Comparison of ENCODE assay signal across 14 cellular contexts in genomic region chr6:74867286-74867685, GRCh38.
DNase-seq lines count a peak whose midpoint lies in the region; ATAC-seq and TF ChIP-seq lines count a peak whose summit lies in the region.
"Had no signal": no experiment of that assay in that cellular context is flagged by ENCODE, and none has a peak within 500 bp of the region (broad histone marks: within the 10 kb centered on the region; RNA-seq: fewer than 3 reads in every experiment).

No MANE protein-coding gene starts in this region.

- intact Hi-C loops in IMR-90 (cut with micrococcal nuclease) = no loop called here

- dilution Hi-C loops in IMR-90 (cut with HindIII; ENCODE audit: low sequenced_read_pairs, unreplicated experiment) = no loop called here

- CTCF ChIA-PET in IMR-90 (lab: Yijun Ruan, JAX) = no interaction called here
- CTCF ChIA-PET in CD8-positive, alpha-beta memory T cell (lab: Charles Lee) = no interaction called here

- POLR2A ChIA-PET in IMR-90 (lab: Charles Lee; ENCODE audit: unreplicated experiment) = no interaction called here
- POLR2A ChIA-PET in CD8-positive, alpha-beta memory T cell (lab: Charles Lee) = no interaction called here

- H3K4me3 Mint-ChIP-seq in stimulated activated naive B cell treated with anti-CD40 and anti-IgM and Interleukin-4, amounts not matched to agents 10 μg/mL and 1 μg/mL and 100 μg/mL, for 72 hours = no peak overlapping the region
- no peak overlapping the region for H3K4me3 Mint-ChIP-seq in CD8-positive, alpha-beta memory T cell
- H3K4me3 Mint-ChIP-seq: H9 had no signal

- no peaks in the 10 kb centered on the region for H3K27me3 Mint-ChIP-seq in stimulated activated naive B cell treated with anti-CD40 and anti-IgM and Interleukin-4, amounts not matched to agents 10 μg/mL and 1 μg/mL and 100 μg/mL, for 72 hours
- H3K27me3 Mint-ChIP-seq in CD8-positive, alpha-beta memory T cell = no peaks in the 10 kb centered on the region

- in situ Hi-C loops in IMR-90 (cut with MboI; ENCODE audit: low sequenced_read_pairs) = no loop called here

- H3K9me3 ChIP-seq in IMR-90 (ENCODE audit: control insufficient read depth, insufficient read depth, low read length) = no peaks in the 10 kb centered on the region
- H3K9me3 ChIP-seq in CD8-positive, alpha-beta memory T cell (ENCODE audit: low read length) = no peaks in the 10 kb centered on the region
- H3K9me3 ChIP-seq: BLaER1 had no signal

- no peak overlapping the region for H2AFZ ChIP-seq in IMR-90 (replicated peaks; ENCODE audit: low read length, poor library complexity)

- H3K4me3 ChIP-seq in IMR-90 (ENCODE audit: insufficient read depth, low read depth, low read length) = no peak overlapping the region
- H3K4me3 ChIP-seq in CD8-positive, alpha-beta memory T cell (ENCODE audit: low read length) = no peak overlapping the region
- H3K4me3 ChIP-seq: BLaER1 had no signal

- no peak overlapping the region for H2BK120ac ChIP-seq in IMR-90 (ENCODE audit: low read depth, low read length)

- WGBS in IMR-90 (ENCODE audit: extremely low coverage in 2 of 2, insufficient read length in 1 of 2), 2 experiments = no CpG with 5 or more reads among the region's 2 CpGs

- no peak for TF ChIP-seq POLR2A in IMR-90 (IDR thresholded peaks at IDR 0.05; ENCODE audit: low read depth, low read length)

- H3K9me1 ChIP-seq in IMR-90 (ENCODE audit: insufficient read depth, low read length) = no peaks in the 10 kb centered on the region

- no peaks in the 10 kb centered on the region for H3K36me3 Mint-ChIP-seq in stimulated activated naive B cell treated with anti-CD40 and anti-IgM and Interleukin-4, amounts not matched to agents 10 μg/mL and 1 μg/mL and 100 μg/mL, for 72 hours
- no peaks in the 10 kb centered on the region for H3K36me3 Mint-ChIP-seq in CD8-positive, alpha-beta memory T cell

- H3K4me1 Mint-ChIP-seq in stimulated activated naive B cell treated with anti-CD40 and anti-IgM and Interleukin-4, amounts not matched to agents 10 μg/mL and 1 μg/mL and 100 μg/mL, for 72 hours = no peaks in the 10 kb centered on the region
- no peaks in the 10 kb centered on the region for H3K4me1 Mint-ChIP-seq in CD8-positive, alpha-beta memory T cell
- H3K4me1 Mint-ChIP-seq: H9 had no signal

- H3K9ac ChIP-seq in IMR-90 (ENCODE audit: low read depth, low read length) = no peak overlapping the region
- H3K9ac ChIP-seq: BLaER1 had no signal

- H3K9me3 Mint-ChIP-seq in stimulated activated naive B cell treated with anti-CD40 and anti-IgM and Interleukin-4, amounts not matched to agents 10 μg/mL and 1 μg/mL and 100 μg/mL, for 72 hours = peaks cover 2 to 9% of the 10 kb centered on the region in 2 donors
- H3K9me3 Mint-ChIP-seq in CD8-positive, alpha-beta memory T cell = peaks cover 0 to 17% (median 3%) of the 10 kb centered on the region in 5 donors
- H3K9me3 Mint-ChIP-seq: H9 had no signal

- H3K36me3 ChIP-seq in IMR-90 (ENCODE audit: control insufficient read depth, insufficient read depth, low read length) = no peaks in the 10 kb centered on the region
- H3K36me3 ChIP-seq in CD8-positive, alpha-beta memory T cell (ENCODE audit: insufficient read depth, low read length) = no peaks in the 10 kb centered on the region
- H3K36me3 ChIP-seq: BLaER1 had no signal

- H4K20me1 ChIP-seq in IMR-90 (ENCODE audit: insufficient read depth, low read length) = no peaks in the 10 kb centered on the region
- H4K20me1 ChIP-seq: BLaER1 had no signal

- H3K4me1 ChIP-seq in IMR-90 (ENCODE audit: control insufficient read depth, insufficient read depth, low read length) = no peaks in the 10 kb centered on the region
- no peaks in the 10 kb centered on the region for H3K4me1 ChIP-seq in CD8-positive, alpha-beta memory T cell (ENCODE audit: insufficient read depth, low read length)
- H3K4me1 ChIP-seq: BLaER1 had no signal

- H3K18ac ChIP-seq in IMR-90 (ENCODE audit: low read depth, low read length) = no peak overlapping the region

- H2AK9ac ChIP-seq in IMR-90 (replicated peaks; ENCODE audit: low read depth, low read length, poor library complexity) = no peak overlapping the region

- no peak overlapping the region for H4K5ac ChIP-seq in IMR-90 (ENCODE audit: low read depth, low read length)

- BruUV-seq in IMR-90 (replicated peaks; lab: Mats Ljungman, UMichigan) = no TSS peak

- H4K8ac ChIP-seq in IMR-90 (ENCODE audit: low read depth in 2 of 2, low read length in 2 of 2) = no peak overlapping the region

- no peak overlapping the region for H3K14ac ChIP-seq in IMR-90 (replicated peaks; ENCODE audit: low read depth, low read length)

- no peaks in the 10 kb centered on the region for H3K27me3 ChIP-seq in IMR-90 (ENCODE audit: control insufficient read depth, insufficient read depth, low read length)
- no peaks in the 10 kb centered on the region for H3K27me3 ChIP-seq in CD8-positive, alpha-beta memory T cell (ENCODE audit: insufficient read depth, low read length, poor library complexity, severe bottlenecking)
- H3K27me3 ChIP-seq: BLaER1 had no signal

- H3K56ac ChIP-seq in IMR-90 (ENCODE audit: extremely low read depth, insufficient read depth, low read length) = no peak overlapping the region

- H2BK15ac ChIP-seq in IMR-90 (ENCODE audit: low read depth, low read length) = no peak overlapping the region

- no peak overlapping the region for H3K4ac ChIP-seq in IMR-90 (ENCODE audit: low read depth, low read length)

- no peak overlapping the region for H3K23ac ChIP-seq in IMR-90 (ENCODE audit: low read depth, low read length)

- H3K27ac ChIP-seq in IMR-90 (ENCODE audit: insufficient read depth, low read length) = no peak overlapping the region
- no peak overlapping the region for H3K27ac ChIP-seq in CD8-positive, alpha-beta memory T cell (ENCODE audit: low read depth, low read length)
- H3K27ac ChIP-seq: BLaER1 had no signal

- ATAC-seq in IMR-90 (ENCODE audit: low read depth) = 0 out of 2 replicates have a peak, but pooled peaks have one; percentile 29
- no peak for ATAC-seq in stimulated activated naive B cell treated with anti-CD40 and anti-IgM and Interleukin-4, amounts not matched to agents 10 μg/mL and 1 μg/mL and 100 μg/mL, for 72 hours (replicated peaks)
- ATAC-seq in GM21737 (IDR thresholded peaks at IDR 0.05; ENCODE audit: unreplicated experiment) = no peak
- ATAC-seq in GM19467 (IDR thresholded peaks at IDR 0.05; ENCODE audit: unreplicated experiment) = no peak

- H4K91ac ChIP-seq in IMR-90 (ENCODE audit: insufficient read depth, low read depth, low read length) = no peak overlapping the region

- peak; percentile 67 for DNase-seq in EH (ENCODE audit: low read depth)
- no peak for DNase-seq in IMR-90
- peak; percentile 69 for DNase-seq in fibroblast of peridontal ligament (ENCODE audit: extremely low read depth)
- no peak for DNase-seq in stimulated activated naive B cell treated with anti-CD40 and anti-IgM and Interleukin-4, amounts not matched to agents 10 μg/mL and 1 μg/mL and 100 μg/mL, for 72 hours
- no peak for DNase-seq in CD8-positive, alpha-beta memory T cell
- DNase-seq: AML-193, Calu3, DMS 273 treated with DMSO at 0.1 percent for 48 hours, GOT3, H9, KBM-7 had no signal

- TF ChIP-seq RAD21 in IMR-90 (IDR thresholded peaks at IDR 0.05; ENCODE audit: low read length) = no peak

- no peak for TF ChIP-seq CTCF in IMR-90 (conservative IDR thresholded peaks at IDR 0.05; ENCODE audit: low read depth, low read length)

- H2AK5ac ChIP-seq in IMR-90 (ENCODE audit: low read depth, low read length) = no peak overlapping the region

- H2BK5ac ChIP-seq in IMR-90 (ENCODE audit: low read depth, low read length, poor library complexity, severe bottlenecking) = no peak overlapping the region

- H3K4me2 ChIP-seq in IMR-90 (ENCODE audit: low read depth, low read length) = no peak overlapping the region
- H3K4me2 ChIP-seq: BLaER1 had no signal

- H3K79me1 ChIP-seq in IMR-90 (ENCODE audit: low read depth in 1 of 2, low read length in 2 of 2) = no peaks in the 10 kb centered on the region

- no peak overlapping the region for H2BK20ac ChIP-seq in IMR-90 (ENCODE audit: low read depth, low read length)

- H3K27ac Mint-ChIP-seq in stimulated activated naive B cell treated with anti-CD40 and anti-IgM and Interleukin-4, amounts not matched to agents 10 μg/mL and 1 μg/mL and 100 μg/mL, for 72 hours = peak overlapping the region; percentile 11
- no peak overlapping the region for H3K27ac Mint-ChIP-seq in CD8-positive, alpha-beta memory T cell
- H3K27ac Mint-ChIP-seq: H9 had no signal

TF ChIP-seq in IMR-90, 13 proteins besides CTCF, POLR2A, EP300 and RAD21 (continues in another document):
- no peak for TF ChIP-seq FOS (IDR thresholded peaks at IDR 0.05; ENCODE audit: low read depth, low read length)
- TF ChIP-seq SMC3 (IDR thresholded peaks at IDR 0.05; ENCODE audit: low read depth, low read length) = no peak
- no peak for TF ChIP-seq RCOR1 (IDR thresholded peaks at IDR 0.05; ENCODE audit: insufficient replicate concordance, low read length)
- TF ChIP-seq MAZ (IDR thresholded peaks at IDR 0.05; ENCODE audit: borderline replicate concordance, low read depth, low read length) = no peak
- TF ChIP-seq NFE2L2 (IDR thresholded peaks at IDR 0.05; ENCODE audit: low read depth, low read length) = no peak
- no peak for TF ChIP-seq MAFK (IDR thresholded peaks at IDR 0.05; ENCODE audit: low read depth, low read length)
- no peak for TF ChIP-seq ELK1 (IDR thresholded peaks at IDR 0.05; ENCODE audit: borderline replicate concordance, low read depth, low read length)
- no peak for TF ChIP-seq RFX5 (IDR thresholded peaks at IDR 0.05; ENCODE audit: low read depth, low read length)
- TF ChIP-seq BHLHE40 (IDR thresholded peaks at IDR 0.05; ENCODE audit: low read depth, low read length) = no peak
- no peak for TF ChIP-seq CHD1 (IDR thresholded peaks at IDR 0.05; ENCODE audit: low read depth, low read length)
- no peak for TF ChIP-seq CEBPB (IDR thresholded peaks at IDR 0.05; ENCODE audit: low read depth, low read length)
- TF ChIP-seq MXI1 (IDR thresholded peaks at IDR 0.05; ENCODE audit: borderline replicate concordance, low read depth, low read length) = no peak

Comparison
In these comparisons a context has a peak if more than half of its experiments do, and no peak if none do; other contexts are left out.
1. DNase-seq: peak in EH (single experiment) and fibroblast of peridontal ligament (single experiment); none in IMR-90 (single experiment), stimulated activated naive B cell treated with anti-CD40 and anti-IgM and Interleukin-4, amounts not matched to agents 10 μg/mL and 1 μg/mL and 100 μg/mL, for 72 hours (single experiment) and CD8-positive, alpha-beta memory T cell (0 of 5).